8 cellular contexts compared by ENCODE assay signal in the genomic region with DNA sequence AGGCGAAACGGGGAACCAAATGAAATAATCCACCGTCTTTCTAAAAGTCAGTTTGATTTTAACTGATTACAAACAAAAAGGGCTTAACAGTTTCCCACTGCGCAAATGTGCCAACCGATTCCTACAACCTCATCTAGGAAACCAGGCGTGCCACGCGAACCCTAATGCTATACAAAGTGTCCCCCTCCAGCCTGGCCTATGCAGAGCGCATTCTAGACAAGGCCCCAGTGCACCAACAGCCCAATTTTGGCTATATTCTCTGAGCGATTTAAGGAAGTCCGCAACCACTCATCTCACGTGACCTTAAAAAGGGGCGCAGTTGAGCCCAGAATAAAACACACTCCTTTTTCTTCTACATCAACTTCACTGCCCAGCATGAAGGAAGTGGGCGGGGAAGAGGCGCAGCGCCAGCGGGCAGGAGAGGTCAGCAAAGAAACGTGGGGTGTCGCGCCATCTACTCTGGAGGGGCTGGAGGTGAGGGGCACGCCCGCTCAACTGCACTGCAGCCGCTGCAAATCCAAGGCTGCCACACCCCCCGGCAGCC. TPM values are rescaled to one million over a fixed set of nuclear protein-coding genes. Genes with fewer than 3 reads are reported as not detected.
DNase-seq lines count a peak whose midpoint lies in the region; ATAC-seq and TF ChIP-seq lines count a peak whose summit lies in the region.

No MANE protein-coding gene starts in this region.

- H3K9me3 ChIP-seq in CD8-positive, alpha-beta T cell (ENCODE audit: low read length): no peaks in the 10 kb centered on the region
- H3K9me3 ChIP-seq in SJSA1 (replicated peaks): no peaks in the 10 kb centered on the region
- no peaks in the 10 kb centered on the region for H3K9me3 ChIP-seq in colonic mucosa
- no peaks in the 10 kb centered on the region for H3K9me3 ChIP-seq in left lung

- H3K9me3 Mint-ChIP-seq in CD8-positive, alpha-beta T cell: no peaks in the 10 kb centered on the region
- H3K9me3 Mint-ChIP-seq in stimulated activated naive CD8-positive, alpha-beta T cell treated with anti-CD3 and anti-CD28 coated beads, Interleukin-15, amount 100 ng/mL, for 72 hours: no peaks in the 10 kb centered on the region

- H3K4me1 Mint-ChIP-seq in CD8-positive, alpha-beta T cell (ENCODE audit: low read depth): peaks cover 65% of the 10 kb centered on the region
- peaks cover 70% of the 10 kb centered on the region for H3K4me1 Mint-ChIP-seq in stimulated activated naive CD8-positive, alpha-beta T cell treated with anti-CD3 and anti-CD28 coated beads, Interleukin-15, amount 100 ng/mL, for 72 hours

- H3K27me3 Mint-ChIP-seq in CD8-positive, alpha-beta T cell (ENCODE audit: low read depth): no peaks in the 10 kb centered on the region
- H3K27me3 Mint-ChIP-seq in stimulated activated naive CD8-positive, alpha-beta T cell treated with anti-CD3 and anti-CD28 coated beads, Interleukin-15, amount 100 ng/mL, for 72 hours: no peaks in the 10 kb centered on the region

- DNase-seq in CD8-positive, alpha-beta T cell: peak in 2 of 7 experiments; percentile 25 to 54
- DNase-seq in GM19238 (ENCODE audit: insufficient read length, low spot score) (peak; percentile 46), SJSA1 (ENCODE audit: low read depth in 1 of 2, low spot score in 2 of 2) (no peak), colonic mucosa (peak; percentile 80), left lung (peak; percentile 82 to 92), DMS53 treated with DMSO at 0.1 percent for 48 hours (lab: John Stamatoyannopoulos, UW; ENCODE audit: unreplicated experiment) (no peak)
- no peak for DNase-seq in stimulated activated naive CD8-positive, alpha-beta T cell treated with anti-CD3 and anti-CD28 coated beads, Interleukin-15, amount 100 ng/mL, for 72 hours

- CTCF ChIA-PET in CD8-positive, alpha-beta T cell (lab: Charles Lee): interaction anchor here (0.7 kb wide), 1 partner anchor 64 kb away, joined by 4 read pairs; no protein-coding TSS in a partner anchor

- peak; percentile 32 for ATAC-seq in CD8-positive, alpha-beta T cell
- ATAC-seq in HG03196 (IDR thresholded peaks at IDR 0.05; ENCODE audit: unreplicated experiment): peak; percentile 45
- ATAC-seq in left lung: peak; percentile 63
- ATAC-seq in stimulated activated naive CD8-positive, alpha-beta T cell treated with anti-CD3 and anti-CD28 coated beads, Interleukin-15, amount 100 ng/mL, for 72 hours: peak; percentile 60

- POLR2A ChIA-PET in CD8-positive, alpha-beta T cell (lab: Charles Lee): no interaction called here

- H3K27ac Mint-ChIP-seq in CD8-positive, alpha-beta T cell: peak overlapping the region; percentile 99
- peak overlapping the region; percentile 89 to 99 for H3K27ac Mint-ChIP-seq in stimulated activated naive CD8-positive, alpha-beta T cell treated with anti-CD3 and anti-CD28 coated beads, Interleukin-15, amount 100 ng/mL, for 72 hours

- peaks cover 23% of the 10 kb centered on the region for H3K36me3 Mint-ChIP-seq in CD8-positive, alpha-beta T cell

- H3K4me1 ChIP-seq in CD8-positive, alpha-beta T cell (ENCODE audit: insufficient read depth, low read length): peaks cover 61% of the 10 kb centered on the region
- peaks cover 28% of the 10 kb centered on the region for H3K4me1 ChIP-seq in SJSA1 (replicated peaks)
- H3K4me1 ChIP-seq in colonic mucosa: no peaks in the 10 kb centered on the region
- H3K4me1 ChIP-seq in left lung: peaks cover 19 to 64% of the 10 kb centered on the region in 2 donors

- peak overlapping the region; percentile 88 to 95 for H3K9ac ChIP-seq in colonic mucosa (ENCODE audit: low read depth in 2 of 2, low read length in 2 of 2)

- peak overlapping the region; percentile 94 for H3K4me3 ChIP-seq in CD8-positive, alpha-beta T cell (ENCODE audit: low read depth, low read length)
- H3K4me3 ChIP-seq in SJSA1 (peak overlapping the region; percentile 99), colonic mucosa (peak overlapping the region; percentile 99), left lung (peak overlapping the region; percentile 97 to 98)

- H3K36me3 ChIP-seq in CD8-positive, alpha-beta T cell (ENCODE audit: insufficient read depth, low read length): no peaks in the 10 kb centered on the region
- peaks cover 32% of the 10 kb centered on the region for H3K36me3 ChIP-seq in SJSA1
- no peaks in the 10 kb centered on the region for H3K36me3 ChIP-seq in colonic mucosa
- no peaks in the 10 kb centered on the region for H3K36me3 ChIP-seq in left lung

- H3K27ac ChIP-seq in CD8-positive, alpha-beta T cell (ENCODE audit: low read depth, low read length): peak overlapping the region; percentile 96
- H3K27ac ChIP-seq in SJSA1 (peak overlapping the region; percentile 99), colonic mucosa (peak overlapping the region; percentile 100), left lung (peak overlapping the region; percentile 99)

- TF ChIP-seq CTCF in CD8-positive, alpha-beta T cell (IDR thresholded peaks at IDR 0.05): no peak
- TF ChIP-seq CTCF in colonic mucosa (IDR thresholded peaks at IDR 0.05): no peak
- TF ChIP-seq CTCF in left lung (IDR thresholded peaks at IDR 0.05): no peak

- H3K27me3 ChIP-seq in CD8-positive, alpha-beta T cell (ENCODE audit: insufficient read depth, low read length): no peaks in the 10 kb centered on the region
- H3K27me3 ChIP-seq in SJSA1 (replicated peaks) (no peaks in the 10 kb centered on the region), colonic mucosa (no peaks in the 10 kb centered on the region), left lung (no peaks in the 10 kb centered on the region)

- peak overlapping the region; percentile 99 for H3K4me3 Mint-ChIP-seq in CD8-positive, alpha-beta T cell
- peak overlapping the region; percentile 90 to 97 for H3K4me3 Mint-ChIP-seq in stimulated activated naive CD8-positive, alpha-beta T cell treated with anti-CD3 and anti-CD28 coated beads, Interleukin-15, amount 100 ng/mL, for 72 hours

- intact Hi-C loops in CD8-positive, alpha-beta T cell (cut with DNase I, micrococcal nuclease): loop anchor here (1.0 to 10.0 kb wide), 8 partner anchors 143 to 1360 kb away; a partner anchor contains a TSS
- intact Hi-C loops in colonic mucosa (cut with DNase I) (no loop called here), left lung (cut with DNase I) (no loop called here)

RNA-seq across cellular contexts. Expression of a gene that starts 0.8 kb away (rescaled TPM):
- total RNA-seq in CD8-positive, alpha-beta T cell: 10 to 100 TPM; 49.9 to 53.6 TPM
- 21.6 and 32.7 TPM in 2 replicates for total RNA-seq in SJSA1 (2014; rRNA removed; shearing (Covaris generic))
- total RNA-seq in colonic mucosa (10 to 100 TPM; 15.4 to 17.5 TPM), left lung (10 to 100 TPM; 23.8 to 35.2 TPM)

RNA-seq across cellular contexts. Expression of a gene that starts 51.7 kb away (rescaled TPM):
- not detected for total RNA-seq in CD8-positive, alpha-beta T cell
- not detected in 2 replicates for total RNA-seq in SJSA1 (2014; rRNA removed; shearing (Covaris generic))
- total RNA-seq in colonic mucosa: not detected
- total RNA-seq in left lung: not detected

Comparison
In these comparisons a context has a peak if more than half of its experiments do, and no peak if none do; other contexts are left out.
1. DNase-seq: peak in GM19238 (single experiment), colonic mucosa (single experiment) and left lung (2 of 2); none in SJSA1 (0 of 2), stimulated activated naive CD8-positive, alpha-beta T cell treated with anti-CD3 and anti-CD28 coated beads, Interleukin-15, amount 100 ng/mL, for 72 hours (0 of 2) and DMS53 treated with DMSO at 0.1 percent for 48 hours (single experiment).
2. intact Hi-C loops: an anchor here in CD8-positive, alpha-beta T cell (1.0 to 10.0 kb wide); none called in colonic mucosa and left lung.
3. Peak in every context shown above with its lines, with median percentiles within 50 percentile points of each other: ATAC-seq, H3K27ac ChIP-seq and H3K4me3 ChIP-seq.